Comparison of ENCODE assay signal across 19 cellular contexts in genomic region chr4:105166066-105166465, GRCh38.
"Had no signal": no experiment of that assay in that cellular context is flagged by ENCODE, and none has a peak within 500 bp of the region (broad histone marks: within the 10 kb centered on the region; RNA-seq: fewer than 3 reads in every experiment).

No MANE protein-coding gene starts in this region.

- H3K4me1 ChIP-seq: right lobe of liver, uterus had no signal

- H3K4me3 ChIP-seq: hepatocyte, psoas muscle, right lobe of liver, tibial artery, upper lobe of left lung, uterus had no signal

- H3K27me3 ChIP-seq: hepatocyte, right lobe of liver, tibial artery, upper lobe of left lung, uterus had no signal

- H3K4me2 ChIP-seq: hepatocyte had no signal

- ATAC-seq: naive thymus-derived CD4-positive, alpha-beta T cell; psoas muscle; right lobe of liver; stimulated activated effector memory CD8-positive, alpha-beta T cell treated with anti-CD3 and anti-CD28 coated beads, Interleukin-12 subunit alpha, Interleukin-12 subunit beta, amount 100 ng/mL, for 72 hours; stimulated activated naive CD8-positive, alpha-beta T cell treated with anti-CD3 and anti-CD28 coated beads, Interleukin-15, Interleukin-2, amounts not matched to agents 100 U/mL and 50 U/mL, for 24 hours had no signal

- H3K36me3 ChIP-seq: right lobe of liver, tibial artery, upper lobe of left lung, uterus had no signal

- H3K27ac ChIP-seq: hepatocyte, psoas muscle, right lobe of liver, tibial artery, upper lobe of left lung, uterus had no signal

- H3K27ac Mint-ChIP-seq: endodermal cell; naive thymus-derived CD4-positive, alpha-beta T cell; nephron progenitor cell; stimulated activated effector memory CD8-positive, alpha-beta T cell treated with anti-CD3 and anti-CD28 coated beads, Interleukin-12 subunit alpha, Interleukin-12 subunit beta, amount 100 ng/mL, for 72 hours had no signal

- DNase-seq: dermis blood vessel endothelial cell; endodermal cell; foreskin melanocyte; head of caudate nucleus; kidney glomerular epithelial cell; mammary epithelial cell; naive thymus-derived CD4-positive, alpha-beta T cell; nephron progenitor cell; psoas muscle; retina; right lobe of liver; stimulated activated CD4-positive, alpha-beta T cell treated with anti-CD3 and anti-CD28 coated beads, Interleukin-4, amount 100 ng/mL, for 1 hour; stimulated activated CD8-positive, alpha-beta memory T cell treated with anti-CD3 and anti-CD28 coated beads, Interleukin-4, amount 100 ng/mL, for 48 hours; stimulated activated naive CD8-positive, alpha-beta T cell treated with anti-CD3 and anti-CD28 coated beads, Interleukin-15, Interleukin-2, amounts not matched to agents 100 U/mL and 50 U/mL, for 24 hours; tibial artery; upper lobe of left lung; uterus had no signal

- H3K9me3 ChIP-seq: psoas muscle, right lobe of liver, tibial artery, upper lobe of left lung, uterus had no signal

- H2AFZ ChIP-seq: hepatocyte had no signal

- H3K9me3 Mint-ChIP-seq: endodermal cell, nephron progenitor cell had no signal
